Comparison of ENCODE assay signal across 8 cellular contexts in the genomic region with DNA sequence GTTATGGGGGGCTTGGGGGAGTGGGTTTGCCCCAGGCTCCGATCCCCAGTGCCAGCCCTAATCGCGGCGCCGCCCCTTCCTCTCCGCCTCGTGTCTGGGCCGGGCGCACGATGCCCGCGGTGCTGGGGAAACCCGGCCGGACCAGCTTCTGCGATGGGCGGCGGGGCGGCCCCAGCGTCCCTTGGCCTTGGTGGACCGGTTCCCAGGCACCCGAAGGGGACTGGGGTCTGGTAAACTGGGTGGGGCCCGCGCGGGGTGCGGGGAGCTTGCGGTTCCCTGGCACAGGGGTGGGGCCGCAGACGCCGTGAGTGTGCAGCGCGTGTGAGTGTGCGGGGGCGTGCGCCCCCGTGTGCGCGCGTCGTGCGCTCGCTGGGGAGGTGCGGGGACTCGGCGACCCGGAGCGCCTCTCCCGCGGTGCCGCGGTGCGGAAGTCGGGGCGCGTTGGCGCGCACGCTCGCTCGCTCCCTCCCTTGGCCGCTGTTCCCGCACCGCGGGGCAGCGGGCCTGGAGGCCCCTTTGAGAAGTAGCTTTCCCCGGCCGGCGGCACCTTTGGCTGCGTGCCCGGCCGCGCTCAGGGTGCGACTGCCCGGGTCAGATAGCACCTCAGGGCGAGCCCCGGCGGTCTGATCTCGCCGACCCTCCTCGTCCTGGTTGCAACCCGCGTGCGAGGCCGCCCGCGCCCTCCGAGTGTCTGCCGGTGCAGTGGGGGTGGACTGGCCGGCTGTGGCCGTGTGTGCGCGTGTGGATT. TPM values are rescaled to one million over a fixed set of nuclear protein-coding genes. Genes with fewer than 3 reads are reported as not detected.
A peak's percentile ranks its signal among the peaks of the same experiment; 100 is the strongest.
DNase-seq lines count a peak whose midpoint lies in the region; ATAC-seq and TF ChIP-seq lines count a peak whose summit lies in the region.

No MANE protein-coding gene starts in this region.

- H3K9me3 ChIP-seq in DND-41 (ENCODE audit: insufficient read depth, low read length, severe bottlenecking) (no peaks in the 10 kb centered on the region), HUES6 (ENCODE audit: control insufficient read depth, insufficient read depth, low read depth, low read length) (no peaks in the 10 kb centered on the region), cardiac muscle cell (ENCODE audit: low read depth) (no peaks in the 10 kb centered on the region), upper lobe of left lung (no peaks in the 10 kb centered on the region)

- ATAC-seq in DND-41 (ENCODE audit: insufficient read depth, low read depth) (peak; percentile 62), GM21526 (IDR thresholded peaks at IDR 0.05; ENCODE audit: low FRiP score, unreplicated experiment) (peak; percentile 34), upper lobe of left lung (ENCODE audit: low FRiP score in 2 of 2) (peak; percentile 30 to 74)

- 1% methylated on average over 28 of the region's 91 CpGs; no CpG with 5 or more reads in 1 of the 2 donors for WGBS in upper lobe of left lung, 2 donors

- H3K4me1 ChIP-seq in DND-41 (ENCODE audit: insufficient read depth, low read length) (peaks cover 41% of the 10 kb centered on the region), HUES6 (ENCODE audit: control insufficient read depth, insufficient read depth, low read length) (peaks cover 12% of the 10 kb centered on the region), cardiac muscle cell (ENCODE audit: low read depth) (peaks cover 24% of the 10 kb centered on the region), upper lobe of left lung (peaks cover 5 to 31% (median 25%) of the 10 kb centered on the region in 4 donors)

- peak overlapping the region; percentile 84 to 88 for H3K4me3 ChIP-seq in DND-41 (ENCODE audit: low read depth in 1 of 2, low read length in 2 of 2)
- peak overlapping the region; percentile 95 for H3K4me3 ChIP-seq in HUES6 (ENCODE audit: low read depth, low read length)
- H3K4me3 ChIP-seq in cardiac muscle cell: peak overlapping the region; percentile 76
- peak overlapping the region; percentile 70 to 96 (median 89) for H3K4me3 ChIP-seq in upper lobe of left lung

- H3K27me3 ChIP-seq in DND-41 (ENCODE audit: insufficient read depth, low read length, poor library complexity) (no peaks in the 10 kb centered on the region), HUES6 (ENCODE audit: control insufficient read depth, insufficient read depth, low read length) (no peaks in the 10 kb centered on the region), cardiac muscle cell (no peaks in the 10 kb centered on the region), upper lobe of left lung (no peaks in the 10 kb centered on the region)

- no peak for TF ChIP-seq CTCF in DND-41 (IDR thresholded peaks at IDR 0.05; ENCODE audit: borderline replicate concordance, extremely low read depth, low read length, poor library complexity, severe bottlenecking)
- no peak for TF ChIP-seq CTCF in cardiac muscle cell (IDR thresholded peaks at IDR 0.05; ENCODE audit: low read depth, low read length)
- TF ChIP-seq CTCF in upper lobe of left lung (IDR thresholded peaks at IDR 0.05): peak in 1 of 6 experiments; percentile 12

- peak overlapping the region; percentile 85 for H3K4me2 ChIP-seq in DND-41 (ENCODE audit: insufficient read depth, low read length)

- peaks cover 55% of the 10 kb centered on the region for H3K79me2 ChIP-seq in DND-41 (ENCODE audit: insufficient read depth, low read length)

- H3K36me3 ChIP-seq in DND-41 (ENCODE audit: insufficient read depth, low read length): no peaks in the 10 kb centered on the region; the same call in 1 of the 2 replicates
- no peaks in the 10 kb centered on the region for H3K36me3 ChIP-seq in HUES6 (ENCODE audit: control insufficient read depth, insufficient read depth, low read length)
- H3K36me3 ChIP-seq in cardiac muscle cell: no peaks in the 10 kb centered on the region
- H3K36me3 ChIP-seq in upper lobe of left lung: no peaks in the 10 kb centered on the region

- peaks cover 20% of the 10 kb centered on the region; the same call in 1 of the 2 replicates for H4K20me1 ChIP-seq in DND-41 (ENCODE audit: insufficient read depth, low read length)

- intact Hi-C loops in posterior cingulate gyrus (cut with DNase I): loop anchor here (2.0 to 10.0 kb wide), 2 partner anchors 32 to 144 kb away; no protein-coding TSS in a partner anchor

- TF ChIP-seq EP300 in upper lobe of left lung (IDR thresholded peaks at IDR 0.05): no peak

- H3K9ac ChIP-seq in DND-41 (ENCODE audit: low read depth, low read length) (peak overlapping the region; percentile 96), HUES6 (ENCODE audit: low read length) (peak overlapping the region; percentile 75)

- DNase-seq in DND-41: peak; percentile 68
- peak; percentile 74 for DNase-seq in SK-N-DZ (ENCODE audit: low spot score)
- DNase-seq in activated naive CD4-positive, alpha-beta T cell treated with anti-CD3 and anti-CD28 coated beads, Interleukin-2, amount 50 U/mL, for 16 hours: peak; percentile 69
- peak; percentile 40 to 70 for DNase-seq in cardiac muscle cell (ENCODE audit: low read depth in 1 of 2, low spot score in 1 of 2)
- peak; percentile 46 to 93 (median 60) for DNase-seq in posterior cingulate gyrus
- peak; percentile 60 to 94 for DNase-seq in upper lobe of left lung

- peak overlapping the region; percentile 90 for H2AFZ ChIP-seq in DND-41 (ENCODE audit: low read depth, low read length)

- H3K27ac ChIP-seq in DND-41 (ENCODE audit: low read length): peak overlapping the region; percentile 93
- H3K27ac ChIP-seq in HUES6 (ENCODE audit: low read depth, low read length): peak overlapping the region; percentile 68; the same call in 1 of the 2 replicates
- H3K27ac ChIP-seq in cardiac muscle cell: peak overlapping the region; percentile 49
- peak overlapping the region; percentile 84 to 90 (median 89) for H3K27ac ChIP-seq in upper lobe of left lung

- TF ChIP-seq POLR2A in upper lobe of left lung (IDR thresholded peaks at IDR 0.05): peak in 1 of 4 donors; percentile 20

RNA-seq across cellular contexts. Expression of a gene that starts 0.6 kb away (rescaled TPM):
- 33.2 and 35.7 TPM in 2 replicates for polyA plus RNA-seq in SK-N-DZ (2014; cell fraction: cytosol; rRNA removed)
- 21.1 and 33.2 TPM in 2 replicates for polyA plus RNA-seq in SK-N-DZ (2014; cell fraction: nucleus; rRNA removed)
- 11.6 and 12.5 TPM in 2 replicates for total RNA-seq in cardiac muscle cell
- polyA plus RNA-seq in cardiac muscle cell: 9.6 and 21.8 TPM in 2 replicates
- 10 to 100 TPM in 1 of 6 donors, 1 to 10 TPM in 5; 2.6 to 12.5 (median 6.8) TPM for total RNA-seq in upper lobe of left lung

Comparison
In these comparisons a context has a peak if more than half of its experiments do, and no peak if none do; other contexts are left out.
1. Peak in every context shown above with its lines: DNase-seq, ATAC-seq, H3K4me3 ChIP-seq and H3K27ac ChIP-seq.